In the genomic region with DNA sequence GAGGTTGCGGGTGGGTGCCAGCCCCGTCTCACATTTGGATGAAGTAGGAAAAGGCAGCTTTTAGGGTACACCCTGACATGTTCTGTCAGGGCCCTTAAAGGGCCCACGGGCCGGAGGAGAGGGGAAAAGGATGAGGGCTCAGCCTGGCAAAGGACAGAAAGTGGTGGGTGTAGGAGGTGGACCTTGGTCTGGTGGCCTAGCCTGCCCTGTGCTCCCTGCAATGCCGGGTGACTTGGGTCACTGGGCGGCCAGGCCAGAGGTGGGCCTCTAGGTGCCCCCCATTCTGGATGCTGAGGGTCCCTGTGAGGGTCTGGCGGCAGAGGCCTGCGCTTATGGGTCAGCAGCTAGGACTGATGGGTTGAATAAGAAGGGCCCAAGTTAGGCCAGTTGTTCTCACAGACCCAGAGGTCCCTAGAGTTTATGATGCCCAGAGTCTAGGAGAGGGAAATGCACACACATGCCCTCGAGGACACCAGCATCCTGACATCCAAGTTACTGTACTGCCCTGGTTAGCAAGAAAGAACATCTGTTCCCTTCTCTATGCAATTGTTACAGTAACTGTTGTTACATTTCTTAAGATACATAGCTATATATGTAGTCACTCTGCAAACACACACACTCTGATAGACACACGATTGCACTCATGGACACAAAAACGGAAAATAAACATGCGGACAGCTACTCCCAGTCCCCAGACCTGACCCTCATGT, we compare ENCODE assay signal across 9 cellular contexts. TPM values are rescaled to one million over a fixed set of nuclear protein-coding genes. Genes with fewer than 3 reads are reported as not detected.
DNase-seq lines count a peak whose midpoint lies in the region; ATAC-seq and TF ChIP-seq lines count a peak whose summit lies in the region.
"Had no signal": no experiment of that assay in that cellular context is flagged by ENCODE, and none has a peak within 500 bp of the region (broad histone marks: within the 10 kb centered on the region; RNA-seq: fewer than 3 reads in every experiment).

No MANE protein-coding gene starts in this region.

- H3K79me2 ChIP-seq in DND-41 (ENCODE audit: insufficient read depth, low read length) (peaks cover 9% of the 10 kb centered on the region), trophoblast cell (ENCODE audit: control insufficient read depth, insufficient read depth, low read length, poor library complexity) (peaks cover 6% of the 10 kb centered on the region)

- no peak overlapping the region for H3K23ac ChIP-seq in trophoblast cell (ENCODE audit: low read length)

- no peak for DNase-seq in DND-41
- no peak for DNase-seq in RWPE1 (ENCODE audit: low spot score)
- no peak for DNase-seq in esophagus muscularis mucosa (ENCODE audit: extremely low spot score)
- DNase-seq in trophoblast cell = peak in 1 of 2 donors; percentile 51
- no peak for DNase-seq in NOMO-1 treated with DMSO at 0.1 percent for 48 hours (lab: John Stamatoyannopoulos, UW; ENCODE audit: unreplicated experiment)
- DNase-seq in NCI-H526 (lab: John Stamatoyannopoulos, UW) = no peak

- H3K27ac ChIP-seq in DND-41 (ENCODE audit: low read length) = peak overlapping the region; percentile 90
- H3K27ac ChIP-seq in RWPE1 = peak overlapping the region; percentile 93
- peak overlapping the region; percentile 87 to 95 (median 92) for H3K27ac ChIP-seq in esophagus muscularis mucosa (replicated peaks in 1 of 4)
- H3K27ac ChIP-seq in trophoblast cell (ENCODE audit: low read depth, low read length) = no peak overlapping the region

- peak overlapping the region; percentile 99 for H4K8ac ChIP-seq in trophoblast cell (ENCODE audit: low read depth, low read length)

- 41% methylated on average over 10 of the region's 12 CpGs for WGBS in esophagus muscularis mucosa
- no CpG with 5 or more reads among the region's 12 CpGs for WGBS in trophoblast cell (ENCODE audit: extremely low coverage, insufficient coverage, insufficient read length)

- TF ChIP-seq CTCF in DND-41 (IDR thresholded peaks at IDR 0.05; ENCODE audit: borderline replicate concordance, extremely low read depth, low read length, poor library complexity, severe bottlenecking) (no peak), RWPE1 (conservative IDR thresholded peaks at IDR 0.05; ENCODE audit: low read depth) (no peak), esophagus muscularis mucosa (IDR thresholded peaks at IDR 0.05) (no peak)

- H3K27me3 ChIP-seq in DND-41 (ENCODE audit: insufficient read depth, low read length, poor library complexity) (no peaks in the 10 kb centered on the region), esophagus muscularis mucosa (no peaks in the 10 kb centered on the region), trophoblast cell (ENCODE audit: insufficient read depth, low read length) (peaks cover 10% of the 10 kb centered on the region)

- no peaks in the 10 kb centered on the region for H4K20me1 ChIP-seq in DND-41 (ENCODE audit: insufficient read depth, low read length)

- peak overlapping the region; percentile 13 for H3K14ac ChIP-seq in trophoblast cell (ENCODE audit: low read length)

- H3K36me3 ChIP-seq in DND-41 (ENCODE audit: insufficient read depth, low read length) (no peaks in the 10 kb centered on the region; the same call in 1 of the 2 replicates), esophagus muscularis mucosa (peaks cover 0 to 3% (median 0%) of the 10 kb centered on the region in 4 donors), trophoblast cell (ENCODE audit: control insufficient read depth in 1 of 2, insufficient read depth in 2 of 2, low read length in 2 of 2) (no peaks in the 10 kb centered on the region)

- H3K18ac ChIP-seq in trophoblast cell (ENCODE audit: low read length) = no peak overlapping the region

- H4K91ac ChIP-seq in trophoblast cell (ENCODE audit: low read depth, low read length) = peak overlapping the region; percentile 93

- peak overlapping the region; percentile 100 for H3K4me2 ChIP-seq in DND-41 (ENCODE audit: insufficient read depth, low read length)
- peak overlapping the region; percentile 62 for H3K4me2 ChIP-seq in trophoblast cell (ENCODE audit: low read length)

- peak overlapping the region; percentile 49 for H4K12ac ChIP-seq in trophoblast cell (ENCODE audit: low read depth, low read length)

- no peak for TF ChIP-seq EP300 in esophagus muscularis mucosa (IDR thresholded peaks at IDR 0.05)

- H3K4me3 ChIP-seq in DND-41 (ENCODE audit: low read depth in 1 of 2, low read length in 2 of 2) = peak overlapping the region; percentile 81 to 92; a peak in 3 of 4 replicates
- peak overlapping the region; percentile 76 to 84 (median 78) for H3K4me3 ChIP-seq in esophagus muscularis mucosa
- H3K4me3 ChIP-seq in trophoblast cell (ENCODE audit: low read depth, low read length) = peak overlapping the region; percentile 86

- peak overlapping the region; percentile 8 for H2BK12ac ChIP-seq in trophoblast cell (ENCODE audit: low read length)

- H3K9me3 ChIP-seq in DND-41 (ENCODE audit: insufficient read depth, low read length, severe bottlenecking) = no peaks in the 10 kb centered on the region
- no peaks in the 10 kb centered on the region for H3K9me3 ChIP-seq in esophagus muscularis mucosa
- no peaks in the 10 kb centered on the region for H3K9me3 ChIP-seq in trophoblast cell (ENCODE audit: insufficient read depth, low read depth, low read length)

- peaks cover 42% of the 10 kb centered on the region for H3K4me1 ChIP-seq in DND-41 (ENCODE audit: insufficient read depth, low read length)
- H3K4me1 ChIP-seq in esophagus muscularis mucosa = peaks cover 11 to 45% (median 40%) of the 10 kb centered on the region in 4 donors
- peaks cover 4 to 8% of the 10 kb centered on the region in 2 experiments for H3K4me1 ChIP-seq in trophoblast cell (ENCODE audit: control insufficient read depth in 1 of 2, insufficient read depth in 2 of 2, low read length in 2 of 2)

- H2AK5ac ChIP-seq in trophoblast cell (ENCODE audit: low read length) = peak overlapping the region; percentile 21

- peak overlapping the region; percentile 86 for H2AFZ ChIP-seq in DND-41 (ENCODE audit: low read depth, low read length)
- peak overlapping the region; percentile 80 for H2AFZ ChIP-seq in trophoblast cell (ENCODE audit: insufficient read depth, low read length, poor library complexity)

- H3K9ac ChIP-seq in DND-41 (ENCODE audit: low read depth, low read length) = peak overlapping the region; percentile 85
- H3K9ac ChIP-seq in trophoblast cell (ENCODE audit: low read length) = peak overlapping the region; percentile 30

- peak overlapping the region; percentile 60 for H3K4ac ChIP-seq in trophoblast cell (ENCODE audit: low read depth, low read length)

- no peak overlapping the region for H2BK5ac ChIP-seq in trophoblast cell (ENCODE audit: low read depth, low read length, poor library complexity)

- H3K79me1 ChIP-seq in trophoblast cell (ENCODE audit: low read length) = peaks cover 6% of the 10 kb centered on the region

- intact Hi-C loops in esophagus muscularis mucosa (cut with DNase I) = no loop called here

- ATAC-seq in DND-41 (ENCODE audit: insufficient read depth, low read depth) = no peak
- no peak for ATAC-seq in HG03521 (IDR thresholded peaks at IDR 0.05; ENCODE audit: unreplicated experiment)
- ATAC-seq in HG02623 (IDR thresholded peaks at IDR 0.05; ENCODE audit: unreplicated experiment) = no peak

- no peak for TF ChIP-seq POLR2A in esophagus muscularis mucosa (IDR thresholded peaks at IDR 0.05; ENCODE audit: low read depth)

- POLR2A ChIA-PET in RWPE1 (lab: Yijun Ruan, JAX; ENCODE audit: low non-redundant PET) = interaction anchor here (0.6 to 2.0 kb wide), 5 partner anchors 10 to 363 kb away, joined by 3 to 15 read pairs (median 4); partner anchors contain the start of gene TRIM7

- CTCF ChIA-PET in RWPE1 (lab: Yijun Ruan, JAX) = interaction anchor here (0.7 to 0.8 kb wide), 2 partner anchors 12 to 14 kb away, joined by 3 read pairs; partner anchors contain the start of gene TRIM7

- no peak overlapping the region for H2BK120ac ChIP-seq in trophoblast cell (ENCODE audit: insufficient read depth, low read length, poor library complexity)

RNA-seq across cellular contexts. Expression of gene TRIM7, which starts 12.5 kb away (rescaled TPM):
- total RNA-seq in esophagus muscularis mucosa = 1 to 10 TPM; 2.1 to 5.8 (median 3.4) TPM
- polyA plus RNA-seq in trophoblast cell (2013) = 0.04 and 0.07 TPM in 2 replicates

RNA-seq across cellular contexts. Expression of gene TRIM41, which starts 30.6 kb away (rescaled TPM):
- total RNA-seq in esophagus muscularis mucosa = 10 to 100 TPM in 3 of 4 donors, 1 to 10 TPM in 1; 9.8 to 22.4 (median 18.2) TPM
- polyA plus RNA-seq in trophoblast cell (2013) = 16.4 and 16.9 TPM in 2 replicates

RNA-seq across cellular contexts. Expression of gene OR2V2, which starts 45.1 kb away (rescaled TPM):
- total RNA-seq in esophagus muscularis mucosa = not detected
- polyA plus RNA-seq in trophoblast cell (2013) = 0.04 TPM in 2 replicates
- total RNA-seq: T-helper 1 cell treated with Interleukin-12 subunit alpha and Interleukin-12 subunit beta and Interleukin-4 antibody, amounts not matched to agents 30 ng/mL and 1 ng/mL, for 36 hours had no signal

RNA-seq across cellular contexts. Expression of gene RACK1, which starts 51.2 kb away (rescaled TPM):
- 1,000 to 10,000 TPM; 1,252 to 1,898 (median 1,625) TPM for total RNA-seq in esophagus muscularis mucosa
- polyA plus RNA-seq in trophoblast cell (2013) = 2,172 and 2,251 TPM in 2 replicates
